41 cellular contexts compared by ENCODE assay signal in the genomic region with DNA sequence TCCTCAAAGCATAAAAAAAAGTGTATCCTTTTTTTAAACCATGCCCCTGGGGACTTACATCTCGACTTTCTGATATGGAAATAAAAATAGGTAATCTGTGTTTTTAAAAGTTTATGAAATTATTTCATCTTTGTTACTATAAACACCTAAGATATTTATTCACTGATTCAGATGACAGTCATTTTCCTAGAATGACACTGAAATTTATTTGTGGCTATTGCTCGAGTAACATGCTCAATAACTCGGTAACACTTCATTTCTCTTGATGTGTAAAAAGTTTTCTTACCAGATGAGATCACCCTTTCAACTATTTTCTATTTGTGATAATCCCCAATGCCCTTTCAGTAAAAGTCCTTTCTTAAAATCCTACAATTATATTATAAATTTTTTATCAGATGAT.
"Had no signal": no experiment of that assay in that cellular context is flagged by ENCODE, and none has a peak within 500 bp of the region (broad histone marks: within the 10 kb centered on the region; RNA-seq: fewer than 3 reads in every experiment).

No MANE protein-coding gene starts in this region.

- ATAC-seq: activated naive CD4-positive, alpha-beta T cell treated with anti-CD3 and anti-CD28 coated beads, Interleukin-2, amount 50 U/mL, for 72 hours; activated naive CD8-positive, alpha-beta T cell treated with anti-CD3 and anti-CD28 coated beads, Interleukin-2, amount 50 U/mL, for 24 hours; activated T-cell treated with anti-CD3 and anti-CD28 coated beads, Interleukin-2, amount 50 U/mL, for 4 hours; activated T-cell treated with anti-CD3 and anti-CD28 coated beads, Interleukin-2, amount 50 U/mL, for 72 hours; activated T-helper 17 cell treated with anti-CD3 and anti-CD28 coated beads, Interleukin-2, amount 50 U/mL, for 72 hours; body of pancreas had no signal

- FAIRE-seq: astrocyte, bronchial epithelial cell had no signal

- H3K27me3 Mint-ChIP-seq: activated naive CD4-positive, alpha-beta T cell treated with anti-CD3 and anti-CD28 coated beads, Interleukin-2, amount 10 ng/mL, durations not matched to agents 7 days and 5 days; activated naive CD4-positive, alpha-beta T cell treated with anti-CD3 and anti-CD28 coated beads, Interleukin-2, amount 50 U/mL, for 24 hours; activated naive CD8-positive, alpha-beta T cell; activated naive CD8-positive, alpha-beta T cell treated with anti-CD3 and anti-CD28 coated beads for 36 hours; activated naive CD8-positive, alpha-beta T cell treated with anti-CD3 and anti-CD28 coated beads, Interleukin-2, amount 10 ng/mL, durations not matched to agents 7 days and 5 days; activated naive CD8-positive, alpha-beta T cell treated with anti-CD3 and anti-CD28 coated beads, Interleukin-2, amount 50 U/mL, for 24 hours; activated T-cell treated with anti-CD3 and anti-CD28 coated beads, Interleukin-2, amount 50 U/mL, for 24 hours; activated T-helper 17 cell treated with anti-CD3 and anti-CD28 coated beads, Interleukin-2, amount 50 U/mL, for 72 hours; brain; central memory CD8-positive, alpha-beta T cell had no signal

- H3K4me1 Mint-ChIP-seq: brain; central memory CD8-positive, alpha-beta T cell had no signal

- H3K9me3 ChIP-seq: adrenal gland, ascending aorta, body of pancreas, breast epithelium had no signal

- H3K36me3 Mint-ChIP-seq: brain had no signal

- H3K4me3 Mint-ChIP-seq: activated naive CD4-positive, alpha-beta T cell treated with anti-CD3 and anti-CD28 coated beads for 36 hours; activated naive CD4-positive, alpha-beta T cell treated with anti-CD3 and anti-CD28 coated beads, Interleukin-2, amount 10 ng/mL, durations not matched to agents 7 days and 5 days; activated naive CD4-positive, alpha-beta T cell treated with anti-CD3 and anti-CD28 coated beads, Interleukin-2, amount 50 U/mL, for 24 hours; activated naive CD8-positive, alpha-beta T cell; activated naive CD8-positive, alpha-beta T cell treated with anti-CD3 and anti-CD28 coated beads for 36 hours; activated naive CD8-positive, alpha-beta T cell treated with anti-CD3 and anti-CD28 coated beads, Interleukin-2, amount 10 ng/mL, durations not matched to agents 7 days and 5 days; activated naive CD8-positive, alpha-beta T cell treated with anti-CD3 and anti-CD28 coated beads, Interleukin-2, amount 50 U/mL, for 24 hours; activated T-cell treated with anti-CD3 and anti-CD28 coated beads, Interleukin-2, amount 50 U/mL, for 24 hours; activated T-cell treated with anti-CD3 and anti-CD28 coated beads, Interleukin-2, amount 50 U/mL, for 4 hours; activated T-cell treated with anti-CD3 and anti-CD28 coated beads, Interleukin-2, amount 50 U/mL, for 72 hours; activated T-helper 1 cell treated with anti-CD3 and anti-CD28 coated beads, Interleukin-12 subunit alpha, Interleukin-12 subunit beta, Interleukin-2, Interleukin-4 antibody, amounts not matched to agents 30 ng/mL and 10 ng/mL and 1 ng/mL, durations not matched to agents 14 hours and 24 hours and 36 hours; activated T-helper 17 cell treated with anti-CD3 and anti-CD28 coated beads, Interleukin-2, amount 50 U/mL, for 72 hours; brain; central memory CD8-positive, alpha-beta T cell had no signal

- H3K4me1 ChIP-seq: adrenal gland, breast epithelium had no signal

- H3K4me3 ChIP-seq: adrenal gland, ascending aorta, body of pancreas, breast epithelium, cardiac muscle cell had no signal

- H3K27ac Mint-ChIP-seq: activated naive CD4-positive, alpha-beta T cell treated with anti-CD3 and anti-CD28 coated beads for 36 hours; activated naive CD4-positive, alpha-beta T cell treated with anti-CD3 and anti-CD28 coated beads, Interleukin-2, amount 10 ng/mL, durations not matched to agents 7 days and 5 days; activated naive CD4-positive, alpha-beta T cell treated with anti-CD3 and anti-CD28 coated beads, Interleukin-2, amount 50 U/mL, for 72 hours; activated naive CD8-positive, alpha-beta T cell; activated naive CD8-positive, alpha-beta T cell treated with anti-CD3 and anti-CD28 coated beads for 36 hours; activated naive CD8-positive, alpha-beta T cell treated with anti-CD3 and anti-CD28 coated beads, Interleukin-2, amount 10 ng/mL, durations not matched to agents 7 days and 5 days; activated T-cell treated with anti-CD3 and anti-CD28 coated beads, Interleukin-2, amount 50 U/mL, for 24 hours; activated T-cell treated with anti-CD3 and anti-CD28 coated beads, Interleukin-2, amount 50 U/mL, for 72 hours; activated T-helper 1 cell treated with anti-CD3 and anti-CD28 coated beads, Interleukin-12 subunit alpha, Interleukin-12 subunit beta, Interleukin-2, Interleukin-4 antibody, amounts not matched to agents 30 ng/mL and 10 ng/mL and 1 ng/mL, durations not matched to agents 14 hours and 24 hours and 36 hours; activated T-helper 17 cell treated with anti-CD3 and anti-CD28 coated beads, Interleukin-2, amount 50 U/mL, for 72 hours; activated T-helper 2 cell treated with anti-CD3 and anti-CD28 coated beads, Interferon-gamma antibody, Interleukin-2, Interleukin-4, amounts not matched to agents 10 μg/mL and 5 μg/mL and 100 μg/mL, durations not matched to agents 14 hours and 24 hours and 36 hours; brain had no signal

- H3K36me3 ChIP-seq: adrenal gland, ascending aorta, brain microvascular endothelial cell, breast epithelium, cardiac muscle cell had no signal

- DNase-seq: activated effector memory CD4-positive, alpha-beta T cell treated with anti-CD3 and anti-CD28 coated beads, Interleukin-2, amount 50 U/mL, for 16 hours; activated effector memory CD4-positive, alpha-beta T cell treated with Interleukin-2 at 50 U/mL for 16 hours; activated gamma-delta T cell; activated gamma-delta T cell treated with Interleukin-2 at 50 U/mL for 16 hours; activated naive CD4-positive, alpha-beta T cell; activated naive CD4-positive, alpha-beta T cell treated with anti-CD3 and anti-CD28 coated beads for 36 hours; activated naive CD4-positive, alpha-beta T cell treated with anti-CD3 and anti-CD28 coated beads, Interleukin-2, amount 10 ng/mL, durations not matched to agents 7 days and 5 days; activated naive CD4-positive, alpha-beta T cell treated with anti-CD3 and anti-CD28 coated beads, Interleukin-2, amount 50 U/mL, for 16 hours; activated naive CD4-positive, alpha-beta T cell treated with Interleukin-2 at 50 U/mL for 16 hours; activated naive CD8-positive, alpha-beta T cell treated with anti-CD3 and anti-CD28 coated beads for 36 hours; activated naive CD8-positive, alpha-beta T cell treated with anti-CD3 and anti-CD28 coated beads, Interleukin-2, amount 10 ng/mL, durations not matched to agents 7 days and 5 days; activated naive CD8-positive, alpha-beta T cell treated with anti-CD3 and anti-CD28 coated beads, Interleukin-2, amount 50 U/mL, for 24 hours; activated T-cell treated with anti-CD3 and anti-CD28 coated beads for 4 hours; activated T-cell treated with anti-CD3 and anti-CD28 coated beads, Interleukin-2, amount 50 U/mL, for 1 hour; activated T-cell treated with anti-CD3 and anti-CD28 coated beads, Interleukin-2, amount 50 U/mL, for 24 hours; activated T-cell treated with anti-CD3 and anti-CD28 coated beads, Interleukin-2, amount 50 U/mL, for 4 hours; activated T-cell treated with anti-CD3 and anti-CD28 coated beads, Interleukin-2, amount 50 U/mL, for 48 hours; activated T-cell treated with anti-CD3 and anti-CD28 coated beads, Interleukin-2, amount 50 U/mL, for 72 hours; adrenal gland; amniotic stem cell; amygdala; anterior cingulate cortex; aorta; body of pancreas; brain microvascular endothelial cell; caudate nucleus; central memory CD4-positive, alpha-beta T cell; cerebellar nuclear complex had no signal

- H3K27me3 ChIP-seq: adrenal gland, ascending aorta, body of pancreas, brain microvascular endothelial cell, breast epithelium, cardiac muscle cell had no signal

- H3K27ac ChIP-seq: adrenal gland, ascending aorta, body of pancreas, brain microvascular endothelial cell, breast epithelium, cardiac muscle cell had no signal
